Comparison of ENCODE assay signal across 8 cellular contexts in genomic region chr11:129895126-129896041, GRCh38. TPM values are rescaled to one million over a fixed set of nuclear protein-coding genes. Genes with fewer than 3 reads are reported as not detected.
A peak's percentile ranks its signal among the peaks of the same experiment; 100 is the strongest.
DNase-seq lines count a peak whose midpoint lies in the region; ATAC-seq, FAIRE-seq and TF ChIP-seq lines count a peak whose summit lies in the region.

Gene NFRKB (minus strand): TSS chr11:129895578. CDS start chr11:129892849, 2,729 bp downstream.

- peak; percentile 90 for DNase-seq in GM19239 (ENCODE audit: insufficient read length, low spot score)
- peak; percentile 75 for DNase-seq in NCI-H748 (lab: John Stamatoyannopoulos, UW; ENCODE audit: unreplicated experiment)
- DNase-seq in activated CD4-positive, alpha-beta memory T cell treated with anti-CD3 and anti-CD28 coated beads for 36 hours: peak; percentile 91
- peak; percentile 66 to 94 (median 82) for DNase-seq in dorsolateral prefrontal cortex
- DNase-seq in lower leg skin (ENCODE audit: low spot score in 2 of 2): peak; percentile 79 to 97
- DNase-seq in stimulated activated CD4-positive, alpha-beta T cell treated with anti-CD3 and anti-CD28 coated beads, Interleukin-4, amount 100 ng/mL, for 48 hours (ENCODE audit: low read depth in 2 of 2): peak; percentile 82 to 89

- no peaks in the 10 kb centered on the region for H3K9me3 Mint-ChIP-seq in activated CD4-positive, alpha-beta memory T cell treated with anti-CD3 and anti-CD28 coated beads for 36 hours

- H3K4me3 ChIP-seq in BLaER1 treated with 17β-estradiol and CSF1 and Interleukin-3, amounts not matched to agents 10 nM and 100 nM: peak within 1 kb of the TSS; percentile 81 to 98 (median 88)
- H3K4me3 ChIP-seq in dorsolateral prefrontal cortex: peak within 1 kb of the TSS; percentile 74 to 97 (median 89)
- H3K4me3 ChIP-seq in lower leg skin (ENCODE audit: low read depth, poor library complexity, severe bottlenecking): peak within 1 kb of the TSS; percentile 96

- TF ChIP-seq CTCF in dorsolateral prefrontal cortex (IDR thresholded peaks at IDR 0.05 in 54 of 56, conservative IDR thresholded peaks at IDR 0.05 in 2 of 56; ENCODE audit: low read depth in 1 of 56, partially characterized antibody in 56 of 56): peak in 7 of 56 donors; percentile 13 to 29 (median 20)
- no peak for TF ChIP-seq CTCF in lower leg skin (IDR thresholded peaks at IDR 0.05)

- 1 to 3% methylated on average over 14 to 46 of the region's 77 CpGs for WGBS in lower leg skin, 2 donors

- peaks cover 38% of the 10 kb centered on the region for H3K4me1 Mint-ChIP-seq in activated CD4-positive, alpha-beta memory T cell treated with anti-CD3 and anti-CD28 coated beads for 36 hours (ENCODE audit: low read depth)

- peaks cover 14 to 23% (median 20%) of the 10 kb centered on the region in 10 experiments for H3K4me1 ChIP-seq in BLaER1 treated with 17β-estradiol and CSF1 and Interleukin-3, amounts not matched to agents 10 nM and 100 nM

- H3K27ac ChIP-seq in BLaER1 treated with 17β-estradiol and CSF1 and Interleukin-3, amounts not matched to agents 10 nM and 100 nM: peak within 1 kb of the TSS; percentile 68 to 84 (median 76)
- peak within 1 kb of the TSS in 55 of 59 donors; percentile 2 to 90 (median 74) for H3K27ac ChIP-seq in dorsolateral prefrontal cortex

- peaks cover 23% of the 10 kb centered on the region for H3K36me3 Mint-ChIP-seq in activated CD4-positive, alpha-beta memory T cell treated with anti-CD3 and anti-CD28 coated beads for 36 hours

- CTCF ChIA-PET in activated CD4-positive, alpha-beta memory T cell treated with anti-CD3 and anti-CD28 coated beads for 36 hours (lab: Charles Lee): interaction anchor here (0.6 to 2.6 kb wide), 5 partner anchors 13 to 239 kb away, joined by 3 to 15 read pairs (median 4); no protein-coding TSS in a partner anchor

- POLR2A ChIA-PET in activated CD4-positive, alpha-beta memory T cell treated with anti-CD3 and anti-CD28 coated beads for 36 hours (lab: Charles Lee): interaction anchor here (1.8 kb wide), 1 partner anchor 108 kb away, joined by 6 read pairs; the partner anchor contains the start of gene PRDM10

- H4K20me1 ChIP-seq in BLaER1 treated with 17β-estradiol and CSF1 and Interleukin-3, amounts not matched to agents 10 nM and 100 nM: peaks cover 0 to 46% (median 23%) of the 10 kb centered on the region in 11 experiments; a peak in 11 of 22 replicates

- no peaks in the 10 kb centered on the region for H3K27me3 Mint-ChIP-seq in activated CD4-positive, alpha-beta memory T cell treated with anti-CD3 and anti-CD28 coated beads for 36 hours

- TF ChIP-seq POLR2A in lower leg skin (IDR thresholded peaks at IDR 0.05): no peak

- peak; percentile 93 for ATAC-seq in HG03457 (IDR thresholded peaks at IDR 0.05; ENCODE audit: unreplicated experiment)

- H3K36me3 ChIP-seq in BLaER1 treated with 17β-estradiol and CSF1 and Interleukin-3, amounts not matched to agents 10 nM and 100 nM: peaks cover 33 to 53% (median 47%) of the 10 kb centered on the region in 11 experiments

- peak within 1 kb of the TSS; percentile 78 to 92 (median 86) for H3K9ac ChIP-seq in BLaER1 treated with 17β-estradiol and CSF1 and Interleukin-3, amounts not matched to agents 10 nM and 100 nM

- intact Hi-C loops in activated CD4-positive, alpha-beta memory T cell treated with anti-CD3 and anti-CD28 coated beads for 36 hours (cut with micrococcal nuclease): loop anchor here (1.0 to 5.0 kb wide), 5 partner anchors 41 to 419 kb away; partner anchors contain the start of genes APLP2 and ZBTB44
- intact Hi-C loops in dorsolateral prefrontal cortex (cut with DNase I): loop anchor here in 1 of 2 donors (5.0 kb wide), 1 partner anchor 172 kb away; the partner anchor contains the start of gene APLP2
- intact Hi-C loops in lower leg skin (cut with DNase I; ENCODE audit: low total_unique reads): no loop called here

- FAIRE-seq in GM19239 (lab: Jason Lieb, UNC): peak; percentile 62

- H3K27me3 ChIP-seq in BLaER1 treated with 17β-estradiol and CSF1 and Interleukin-3, amounts not matched to agents 10 nM and 100 nM: no peaks in the 10 kb centered on the region
- H3K27me3 ChIP-seq in dorsolateral prefrontal cortex: no peaks in the 10 kb centered on the region

- peak within 1 kb of the TSS; percentile 77 to 96 (median 91) for H3K4me2 ChIP-seq in BLaER1 treated with 17β-estradiol and CSF1 and Interleukin-3, amounts not matched to agents 10 nM and 100 nM

- peak within 1 kb of the TSS; percentile 76 for H3K27ac Mint-ChIP-seq in activated CD4-positive, alpha-beta memory T cell treated with anti-CD3 and anti-CD28 coated beads for 36 hours

- no peaks in the 10 kb centered on the region for H3K9me3 ChIP-seq in BLaER1 treated with 17β-estradiol and CSF1 and Interleukin-3, amounts not matched to agents 10 nM and 100 nM (replicated peaks in 1 of 11)

- H3K4me3 Mint-ChIP-seq in activated CD4-positive, alpha-beta memory T cell treated with anti-CD3 and anti-CD28 coated beads for 36 hours: peak within 1 kb of the TSS; percentile 88

RNA-seq across cellular contexts. Expression of gene NFRKB, which starts in this region (rescaled TPM):
- total RNA-seq in activated CD4-positive, alpha-beta memory T cell treated with anti-CD3 and anti-CD28 coated beads for 36 hours: 10 to 100 TPM; 34.8 to 39.8 TPM
- total RNA-seq in dorsolateral prefrontal cortex: 10 to 100 TPM; 15.4 to 34.0 (median 23.6) TPM
- 10 to 100 TPM; 41.9 to 57.1 (median 53.2) TPM for total RNA-seq in lower leg skin

Comparison
In these comparisons a context has a peak if more than half of its experiments do, and no peak if none do; other contexts are left out.
1. Peak in every context shown above with its lines: DNase-seq, ATAC-seq, H3K4me3 ChIP-seq and H3K27ac ChIP-seq.